ENCODE assay signal across 1 cellular context in genomic region chr19:38877781-38878574, GRCh38.
TF ChIP-seq lines count a peak whose summit lies in the region.

Gene RINL, minus strand, starts transcription at chr19:38878275. Its CDS starts 1,533 bp downstream, at chr19:38876742.

TF ChIP-seq in H1, 55 proteins besides CTCF, POLR2A, EP300 and RAD21 (continued from another document):
- TF ChIP-seq CHD7 (IDR thresholded peaks at IDR 0.05; ENCODE audit: insufficient replicate concordance, low read length) (no peak), HDAC2 (IDR thresholded peaks at IDR 0.05; ENCODE audit: borderline replicate concordance in 1 of 2, low read depth in 2 of 2, low read length in 2 of 2) (no peak), SIRT6 (IDR thresholded peaks at IDR 0.05; ENCODE audit: low read length) (no peak)
